23 cellular contexts compared by ENCODE assay signal in the genomic region with DNA sequence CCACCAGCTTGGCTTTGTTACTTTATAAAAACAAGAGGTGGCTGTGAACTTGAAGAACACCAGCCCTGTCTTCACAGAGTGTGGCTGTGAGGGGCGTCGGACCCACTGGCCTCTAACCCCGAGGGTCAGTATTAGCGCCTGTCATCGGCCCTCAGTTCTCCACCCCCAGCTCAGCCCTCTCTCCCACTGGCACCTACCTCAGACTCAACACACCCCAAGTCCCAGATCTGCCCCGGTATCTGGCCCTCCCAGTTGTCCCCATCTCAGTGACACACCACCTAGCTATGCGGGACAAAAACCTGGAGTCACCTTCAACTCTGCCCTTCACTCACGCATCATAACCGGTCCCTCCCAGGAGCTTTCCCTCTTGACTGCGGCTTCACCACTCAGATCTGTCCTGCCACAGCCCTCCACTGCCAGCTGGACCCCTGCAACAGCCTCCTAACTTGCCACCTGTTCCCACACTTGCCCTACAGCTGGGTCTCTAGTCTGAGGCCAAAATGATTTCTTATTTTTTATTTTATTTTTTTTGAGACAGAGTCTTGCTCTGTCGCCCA.
"Had no signal": no experiment of that assay in that cellular context is flagged by ENCODE, and none has a peak within 500 bp of the region (broad histone marks: within the 10 kb centered on the region; RNA-seq: fewer than 3 reads in every experiment).

No MANE protein-coding gene starts in this region.

- H3K9me3 ChIP-seq: ascending aorta, pancreas, psoas muscle had no signal

- H3K4me1 ChIP-seq: ascending aorta, esophagus muscularis mucosa, pancreas had no signal

- H3K27me3 Mint-ChIP-seq: activated CD4-positive, alpha-beta memory T cell treated with anti-CD3 and anti-CD28 coated beads, Interleukin-2, amount 10 ng/mL, durations not matched to agents 7 days and 5 days; activated CD4-positive, alpha-beta T cell treated with anti-CD3 and anti-CD28 coated beads, Interleukin-2, amount 10 ng/mL, durations not matched to agents 24 days and 14 days; activated naive CD8-positive, alpha-beta T cell treated with anti-CD3 and anti-CD28 coated beads, Interleukin-2, amount 10 ng/mL, durations not matched to agents 7 days and 5 days; naive thymus-derived CD4-positive, alpha-beta T cell had no signal

- H3K4me3 ChIP-seq: ascending aorta, cardiac muscle cell, esophagus muscularis mucosa, heart right ventricle, pancreas, psoas muscle, tibial nerve had no signal

- H3K27me3 ChIP-seq: ascending aorta, cardiac muscle cell, esophagus muscularis mucosa, heart right ventricle, pancreas, tibial nerve had no signal

- H3K27ac Mint-ChIP-seq: activated CD4-positive, alpha-beta memory T cell treated with anti-CD3 and anti-CD28 coated beads, Interleukin-2, amount 10 ng/mL, durations not matched to agents 7 days and 5 days; activated CD4-positive, alpha-beta T cell treated with anti-CD3 and anti-CD28 coated beads, Interleukin-2, amount 10 ng/mL, durations not matched to agents 24 days and 14 days; activated naive CD4-positive, alpha-beta T cell treated with anti-CD3 and anti-CD28 coated beads for 36 hours; activated naive CD8-positive, alpha-beta T cell treated with anti-CD3 and anti-CD28 coated beads, Interleukin-2, amount 10 ng/mL, durations not matched to agents 7 days and 5 days; T-helper 1 cell treated with Interleukin-12 subunit alpha and Interleukin-12 subunit beta and Interleukin-4 antibody, amounts not matched to agents 30 μg/mL and 1 μg/mL, for 36 hours had no signal

- H3K27ac ChIP-seq: ascending aorta, cardiac muscle cell, esophagus muscularis mucosa, heart right ventricle, pancreas, psoas muscle, tibial nerve, WERI-Rb-1 had no signal

- ATAC-seq: heart right ventricle; left ventricle myocardium superior; naive thymus-derived CD4-positive, alpha-beta T cell; pancreas; psoas muscle had no signal

- H3K36me3 ChIP-seq: cardiac muscle cell, pancreas, WERI-Rb-1 had no signal

- H3K4me1 Mint-ChIP-seq: activated CD4-positive, alpha-beta T cell treated with anti-CD3 and anti-CD28 coated beads, Interleukin-2, amount 10 ng/mL, durations not matched to agents 24 days and 14 days; activated naive CD8-positive, alpha-beta T cell treated with anti-CD3 and anti-CD28 coated beads, Interleukin-2, amount 10 ng/mL, durations not matched to agents 7 days and 5 days had no signal

- DNase-seq: activated CD4-positive, alpha-beta memory T cell treated with anti-CD3 and anti-CD28 coated beads, Interleukin-2, amount 10 ng/mL, durations not matched to agents 7 days and 5 days; activated CD4-positive, alpha-beta T cell treated with anti-CD3 and anti-CD28 coated beads, Interleukin-2, amount 10 ng/mL, durations not matched to agents 24 days and 14 days; activated CD4-positive, CD25-positive, alpha-beta regulatory T cell treated with anti-CD3 and anti-CD28 coated beads, Interleukin-2, amount 50 U/mL, for 72 hours; activated effector memory CD4-positive, alpha-beta T cell treated with Interleukin-2 at 50 U/mL for 16 hours; activated naive CD4-positive, alpha-beta T cell treated with anti-CD3 and anti-CD28 coated beads for 36 hours; activated naive CD8-positive, alpha-beta T cell treated with anti-CD3 and anti-CD28 coated beads, Interleukin-2, amount 10 ng/mL, durations not matched to agents 7 days and 5 days; foreskin melanocyte; heart right ventricle; left ventricle myocardium superior; mammary epithelial cell; naive thymus-derived CD4-positive, alpha-beta T cell; psoas muscle; stimulated activated CD4-positive, alpha-beta T cell treated with anti-CD3 and anti-CD28 coated beads, Interleukin-2, amount 100 ng/mL, for 48 hours; stimulated activated naive CD4-positive, alpha-beta T cell treated with Interleukin-2 at 50 U/mL for 16 hours; T1000; WERI-Rb-1 had no signal

- H3K4me3 Mint-ChIP-seq: activated CD4-positive, alpha-beta memory T cell treated with anti-CD3 and anti-CD28 coated beads, Interleukin-2, amount 10 ng/mL, durations not matched to agents 7 days and 5 days; activated CD4-positive, alpha-beta T cell treated with anti-CD3 and anti-CD28 coated beads, Interleukin-2, amount 10 ng/mL, durations not matched to agents 24 days and 14 days; activated naive CD4-positive, alpha-beta T cell treated with anti-CD3 and anti-CD28 coated beads for 36 hours; activated naive CD8-positive, alpha-beta T cell treated with anti-CD3 and anti-CD28 coated beads, Interleukin-2, amount 10 ng/mL, durations not matched to agents 7 days and 5 days; brain; naive thymus-derived CD4-positive, alpha-beta T cell; T-helper 1 cell treated with Interleukin-12 subunit alpha and Interleukin-12 subunit beta and Interleukin-4 antibody, amounts not matched to agents 30 μg/mL and 1 μg/mL, for 36 hours had no signal
